1 cellular context compared by ENCODE assay signal in the genomic region with DNA sequence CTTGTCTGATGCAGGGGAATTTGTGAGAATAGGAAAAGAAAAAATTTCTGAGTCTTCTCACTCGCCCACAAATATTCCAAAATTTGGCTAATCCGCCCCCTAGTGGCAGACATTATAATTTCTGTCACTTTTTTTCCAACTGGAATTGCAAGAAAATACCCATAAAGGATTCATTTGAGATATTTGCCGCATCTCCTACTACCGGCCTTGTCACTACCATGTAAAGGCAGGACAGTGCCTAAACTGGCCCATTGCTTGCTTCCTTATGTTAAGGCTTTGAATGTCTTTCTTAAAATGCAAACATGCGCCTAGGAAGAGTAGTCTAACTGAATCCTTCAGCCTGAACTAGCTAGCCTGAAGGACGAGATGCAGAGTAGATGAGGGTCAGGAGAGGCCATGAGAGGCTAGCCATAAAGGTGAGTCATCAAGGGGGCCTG.
TF ChIP-seq lines count a peak whose summit lies in the region.

No MANE protein-coding gene starts in this region.

TF ChIP-seq in HepG2, 621 proteins besides CTCF, POLR2A, EP300 and RAD21:
- peak; percentile 44; the same call in 1 of the 2 replicates for TF ChIP-seq SMC3 (IDR thresholded peaks at IDR 0.05; ENCODE audit: low read length)
- TF ChIP-seq STAG1 (CRISPR knock-in tag; IDR thresholded peaks at IDR 0.05): peak; percentile 66
- TF ChIP-seq SMAD9 (CRISPR knock-in tag; IDR thresholded peaks at IDR 0.05): no peak
